12 cellular contexts compared by ENCODE assay signal in genomic region chr2:10170256-10170655, GRCh38. TPM values are rescaled to one million over a fixed set of nuclear protein-coding genes. Genes with fewer than 3 reads are reported as not detected.
DNase-seq lines count a peak whose midpoint lies in the region; ATAC-seq, FAIRE-seq and TF ChIP-seq lines count a peak whose summit lies in the region.
"Had no signal": no experiment of that assay in that cellular context is flagged by ENCODE, and none has a peak within 500 bp of the region (broad histone marks: within the 10 kb centered on the region; RNA-seq: fewer than 3 reads in every experiment).

No MANE protein-coding gene starts in this region.

- H2AFZ ChIP-seq in smooth muscle cell (ENCODE audit: low read depth), result no peak overlapping the region

- peak overlapping the region; percentile 54 for H3K27ac ChIP-seq in smooth muscle cell (ENCODE audit: low read depth)
- H3K27ac ChIP-seq: KMS-11, right lobe of liver had no signal

- ATAC-seq in HG02763 (IDR thresholded peaks at IDR 0.05; ENCODE audit: unreplicated experiment), result no peak
- ATAC-seq: activated CD4-positive, CD25-positive, alpha-beta regulatory T cell treated with anti-CD3 and anti-CD28 coated beads, Interleukin-2, amount 50 U/mL, for 24 hours; right lobe of liver had no signal

- H3K36me3 ChIP-seq in smooth muscle cell (ENCODE audit: low read depth), result no peaks in the 10 kb centered on the region
- H3K36me3 ChIP-seq: right lobe of liver had no signal

- WGBS in smooth muscle cell (ENCODE audit: low lambda C conversion rate), result 37% methylated on average over 9 of the region's 9 CpGs

- FAIRE-seq in HTR-8/SVneo (lab: Jason Lieb, UNC), result no peak

- no peaks in the 10 kb centered on the region for H3F3A ChIP-seq in smooth muscle cell (ENCODE audit: low read depth)

- H3K9ac ChIP-seq in smooth muscle cell (ENCODE audit: low read depth), result no peak overlapping the region
- H3K9ac ChIP-seq: KMS-11 had no signal

- no peaks in the 10 kb centered on the region for H4K20me1 ChIP-seq in smooth muscle cell (ENCODE audit: low read depth)

- H3K27me3 ChIP-seq in smooth muscle cell (ENCODE audit: low read depth), result no peaks in the 10 kb centered on the region
- H3K27me3 ChIP-seq: right lobe of liver had no signal

- no peak overlapping the region for H3K4me3 ChIP-seq in smooth muscle cell
- H3K4me3 ChIP-seq: right lobe of liver had no signal

- peak overlapping the region; percentile 33 for H3K4me2 ChIP-seq in smooth muscle cell
- H3K4me2 ChIP-seq: KMS-11 had no signal

- TF ChIP-seq CTCF in smooth muscle cell (IDR thresholded peaks at IDR 0.05; ENCODE audit: borderline replicate concordance, insufficient read depth, poor library complexity, severe bottlenecking), result no peak

- no peaks in the 10 kb centered on the region for H3K79me2 ChIP-seq in smooth muscle cell (ENCODE audit: low read depth)

- peak; percentile 71 for DNase-seq in HTR-8/SVneo (ENCODE audit: insufficient read length, low spot score)
- peak; percentile 81 for DNase-seq in astrocyte of the hippocampus (ENCODE audit: low read depth, low spot score)
- DNase-seq in iris pigment epithelial cell (ENCODE audit: low read depth), result peak; percentile 60
- no peak for DNase-seq in smooth muscle cell (lab: John Stamatoyannopoulos, UW; ENCODE audit: unreplicated experiment)
- no peak for DNase-seq in DMS 273 treated with DMSO at 0.1 percent for 48 hours (lab: John Stamatoyannopoulos, UW)
- no peak for DNase-seq in central memory CD4-positive, alpha-beta T cell
- DNase-seq: aorta; CD4-positive, CD25-positive, alpha-beta regulatory T cell; right lobe of liver had no signal

- H3K9me3 ChIP-seq in smooth muscle cell (replicated peaks; ENCODE audit: low read depth), result no peaks in the 10 kb centered on the region
- H3K9me3 ChIP-seq: right lobe of liver had no signal

- peaks cover 18% of the 10 kb centered on the region for H3K4me1 ChIP-seq in smooth muscle cell (ENCODE audit: low read depth)
- H3K4me1 ChIP-seq: right lobe of liver had no signal

RNA-seq across cellular contexts. Expression of gene RRM2, which starts 47.7 kb away (rescaled TPM):
- 15.5 and 22.7 TPM in 2 replicates for total RNA-seq in smooth muscle cell
- polyA plus RNA-seq in smooth muscle cell, result 53.0 and 102 TPM in 2 replicates

Comparison
In these comparisons a context has a peak if more than half of its experiments do, and no peak if none do; other contexts are left out.
1. DNase-seq: peak in HTR-8/SVneo (single experiment), astrocyte of the hippocampus (single experiment) and iris pigment epithelial cell (single experiment); none in smooth muscle cell (single experiment), DMS 273 treated with DMSO at 0.1 percent for 48 hours (single experiment) and central memory CD4-positive, alpha-beta T cell (single experiment).